ENCODE assay signal across 8 cellular contexts in genomic region chr7:135977742-135978066, GRCh38. TPM values are rescaled to one million over a fixed set of nuclear protein-coding genes. Genes with fewer than 3 reads are reported as not detected.
DNase-seq lines count a peak whose midpoint lies in the region; ATAC-seq lines count a peak whose summit lies in the region.

No MANE protein-coding gene starts in this region.

- H3K4me3 Mint-ChIP-seq in activated CD8-positive, alpha-beta memory T cell treated with anti-CD3 and anti-CD28 coated beads, Interleukin-2, amount 10 ng/mL, durations not matched to agents 7 days and 5 days: peak overlapping the region; percentile 100

- H3K36me3 ChIP-seq in thymus (ENCODE audit: control insufficient read depth, insufficient read depth): no peaks in the 10 kb centered on the region

- WGBS in thymus: 87% methylated on average over 6 of the region's 6 CpGs

- intact Hi-C loops in left colon (cut with DNase I, micrococcal nuclease): no loop called here

- peak overlapping the region; percentile 67 for H3K4me3 ChIP-seq in thymus (ENCODE audit: low read length)

- H3K9me3 ChIP-seq in thymus (ENCODE audit: control insufficient read depth): no peaks in the 10 kb centered on the region

- H3K4me1 Mint-ChIP-seq in activated CD8-positive, alpha-beta memory T cell treated with anti-CD3 and anti-CD28 coated beads, Interleukin-2, amount 10 ng/mL, durations not matched to agents 7 days and 5 days: peaks cover 73% of the 10 kb centered on the region

- H3K27ac ChIP-seq in angular gyrus (ENCODE audit: low read depth, low read length): peak overlapping the region; percentile 50
- H3K27ac ChIP-seq in thymus (ENCODE audit: low read depth): no peak overlapping the region

- H3K9me3 Mint-ChIP-seq in activated CD8-positive, alpha-beta memory T cell treated with anti-CD3 and anti-CD28 coated beads, Interleukin-2, amount 10 ng/mL, durations not matched to agents 7 days and 5 days (ENCODE audit: low read depth): no peaks in the 10 kb centered on the region

- CTCF ChIA-PET in activated CD8-positive, alpha-beta memory T cell treated with anti-CD3 and anti-CD28 coated beads, Interleukin-2, amount 10 ng/mL, durations not matched to agents 7 days and 5 days (lab: Charles Lee): interaction anchor here (0.6 kb wide), 1 partner anchor 467 kb away, joined by 3 read pairs; no protein-coding TSS in a partner anchor

- DNase-seq in activated CD8-positive, alpha-beta memory T cell treated with anti-CD3 and anti-CD28 coated beads, Interleukin-2, amount 10 ng/mL, durations not matched to agents 7 days and 5 days: no peak
- DNase-seq in activated CD8-positive, alpha-beta memory T cell treated with anti-CD3 and anti-CD28 coated beads for 24 hours: no peak
- DNase-seq in left colon: no peak
- DNase-seq in DMS 273 treated with DMSO at 0.1 percent for 48 hours (lab: John Stamatoyannopoulos, UW): no peak

- no peak for ATAC-seq in activated CD8-positive, alpha-beta memory T cell treated with anti-CD3 and anti-CD28 coated beads, Interleukin-2, amount 10 ng/mL, durations not matched to agents 7 days and 5 days
- ATAC-seq in left colon (peak; percentile 24), GM19467 (IDR thresholded peaks at IDR 0.05; ENCODE audit: unreplicated experiment) (no peak), HG02870 (IDR thresholded peaks at IDR 0.05; ENCODE audit: unreplicated experiment) (no peak)

- peaks cover 3% of the 10 kb centered on the region for H3K27me3 Mint-ChIP-seq in activated CD8-positive, alpha-beta memory T cell treated with anti-CD3 and anti-CD28 coated beads, Interleukin-2, amount 10 ng/mL, durations not matched to agents 7 days and 5 days

- no peak overlapping the region for H3K27ac Mint-ChIP-seq in activated CD8-positive, alpha-beta memory T cell treated with anti-CD3 and anti-CD28 coated beads, Interleukin-2, amount 10 ng/mL, durations not matched to agents 7 days and 5 days

- peaks cover 10% of the 10 kb centered on the region for H3K4me1 ChIP-seq in thymus (ENCODE audit: control insufficient read depth, insufficient read depth, low read length)

- H3K36me3 Mint-ChIP-seq in activated CD8-positive, alpha-beta memory T cell treated with anti-CD3 and anti-CD28 coated beads, Interleukin-2, amount 10 ng/mL, durations not matched to agents 7 days and 5 days: peaks cover 13% of the 10 kb centered on the region

- H3K27me3 ChIP-seq in thymus (ENCODE audit: control insufficient read depth, insufficient read depth): no peaks in the 10 kb centered on the region

RNA-seq across cellular contexts. Expression of gene MTPN, which starts 0.5 kb away (rescaled TPM):
- 100 to 1,000 TPM in 1 of 2 experiments, 10 to 100 TPM in 1; 86.1 to 109 TPM for total RNA-seq in activated CD8-positive, alpha-beta memory T cell treated with anti-CD3 and anti-CD28 coated beads, Interleukin-2, amount 10 ng/mL, durations not matched to agents 7 days and 5 days
- total RNA-seq in left colon: 10 to 100 TPM; 96.5 to 97.6 TPM
- 74.7 TPM for polyA plus RNA-seq in thymus
